In the genomic region with DNA sequence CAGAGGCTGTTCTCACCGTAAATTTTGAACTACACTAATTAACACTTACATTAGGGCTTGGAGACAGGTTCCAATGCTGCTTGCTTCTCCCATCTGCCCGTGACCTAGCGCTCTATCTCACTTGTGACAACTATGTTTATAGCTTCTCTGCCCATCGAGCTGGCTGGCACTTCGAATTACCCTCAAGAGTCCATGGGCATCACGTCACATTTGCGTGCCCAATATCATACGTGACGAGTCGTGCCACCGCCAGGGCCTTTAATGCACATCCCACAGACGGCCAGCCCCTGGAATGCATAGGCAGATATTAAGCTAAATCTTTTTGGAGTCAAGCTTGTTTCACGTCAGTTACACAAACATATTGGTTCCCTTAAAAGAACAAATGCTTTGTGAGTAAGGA, we compare ENCODE assay signal across 35 cellular contexts.
A peak's percentile ranks its signal among the peaks of the same experiment; 100 is the strongest.
DNase-seq lines count a peak whose midpoint lies in the region; ATAC-seq, FAIRE-seq and TF ChIP-seq lines count a peak whose summit lies in the region.
"Had no signal": no experiment of that assay in that cellular context is flagged by ENCODE, and none has a peak within 500 bp of the region (broad histone marks: within the 10 kb centered on the region; RNA-seq: fewer than 3 reads in every experiment).

No MANE protein-coding gene starts in this region.

- no peak overlapping the region for H3K4me3 Mint-ChIP-seq in osteocyte (ENCODE audit: unreplicated experiment)
- H3K4me3 Mint-ChIP-seq: B cell; CD14-positive monocyte; CD4-positive, alpha-beta memory T cell; CD4-positive, alpha-beta T cell; CD4-positive, CD25-positive, alpha-beta regulatory T cell; CD8-positive, alpha-beta memory T cell; CD8-positive, alpha-beta T cell had no signal

- no peaks in the 10 kb centered on the region for H3K27me3 Mint-ChIP-seq in osteocyte (ENCODE audit: unreplicated experiment)
- H3K27me3 Mint-ChIP-seq: B cell; CD4-positive, alpha-beta T cell; CD4-positive, CD25-positive, alpha-beta regulatory T cell had no signal

- TF ChIP-seq EP300 in A549 (IDR thresholded peaks at IDR 0.05) (no peak), esophagus muscularis mucosa (IDR thresholded peaks at IDR 0.05) (no peak)

- no peaks in the 10 kb centered on the region for H3K36me3 Mint-ChIP-seq in osteocyte (ENCODE audit: unreplicated experiment)
- H3K36me3 Mint-ChIP-seq: CD14-positive monocyte; CD4-positive, alpha-beta memory T cell; CD4-positive, CD25-positive, alpha-beta regulatory T cell; CD8-positive, alpha-beta memory T cell; CD8-positive, alpha-beta T cell had no signal

- H3K4me1 ChIP-seq in A549: no peaks in the 10 kb centered on the region
- H3K4me1 ChIP-seq in esophagus muscularis mucosa: no peaks in the 10 kb centered on the region
- H3K4me1 ChIP-seq in BE2C: no peaks in the 10 kb centered on the region
- H3K4me1 ChIP-seq: BLaER1; BLaER1 treated with 17β-estradiol and CSF1 and Interleukin-3, amounts not matched to agents 10 nM and 100 nM; Caco-2 had no signal

- WGBS in A549 (ENCODE audit: missing lambda C conversion rate): 30% methylated on average over 13 of the region's 13 CpGs
- WGBS in esophagus muscularis mucosa: 94% methylated on average over 13 of the region's 13 CpGs

- CTCF ChIA-PET in A549 (lab: Yijun Ruan, JAX): interaction anchor here (1.2 kb wide), 1 partner anchor 14 kb away, joined by 3 read pairs; no protein-coding TSS in a partner anchor

- H3K4me2 ChIP-seq in A549: no peak overlapping the region
- H3K4me2 ChIP-seq: BLaER1; BLaER1 treated with 17β-estradiol and CSF1 and Interleukin-3, amounts not matched to agents 10 nM and 100 nM had no signal

- TF ChIP-seq RAD21 in A549 (conservative IDR thresholded peaks at IDR 0.05 in 1 of 2, IDR thresholded peaks at IDR 0.05 in 1 of 2): no peak

- POLR2A ChIA-PET in A549 (lab: Yijun Ruan, JAX): no interaction called here

- H3K4me3 ChIP-seq in A549 (no peak overlapping the region), esophagus muscularis mucosa (no peak overlapping the region), BE2C (ENCODE audit: low read depth, low read length) (no peak overlapping the region)
- H3K4me3 ChIP-seq: BLaER1; BLaER1 treated with 17β-estradiol and CSF1 and Interleukin-3, amounts not matched to agents 10 nM and 100 nM had no signal

- TF ChIP-seq CTCF in A549 (IDR thresholded peaks at IDR 0.05) (no peak), esophagus muscularis mucosa (IDR thresholded peaks at IDR 0.05) (no peak), osteocyte (IDR thresholded peaks at IDR 0.05) (no peak), BE2C (IDR thresholded peaks at IDR 0.05; ENCODE audit: low read depth, low read length) (no peak)

- intact Hi-C loops in esophagus muscularis mucosa (cut with DNase I): no loop called here

- H3K27ac ChIP-seq in A549: no peak overlapping the region
- H3K27ac ChIP-seq in esophagus muscularis mucosa (replicated peaks in 1 of 4): no peak overlapping the region
- H3K27ac ChIP-seq: 22Rv1; BLaER1; BLaER1 treated with 17β-estradiol and CSF1 and Interleukin-3, amounts not matched to agents 10 nM and 100 nM; C4-2B had no signal

- peaks cover 22% of the 10 kb centered on the region for H3K9me3 Mint-ChIP-seq in osteocyte (ENCODE audit: unreplicated experiment)

- peak; percentile 79 for FAIRE-seq in A549 (lab: Jason Lieb, UNC)
- FAIRE-seq: A204.1, D721Med, G401.6 had no signal

- H3K27me3 ChIP-seq in esophagus muscularis mucosa (no peaks in the 10 kb centered on the region), BE2C (no peaks in the 10 kb centered on the region)
- H3K27me3 ChIP-seq: BLaER1; BLaER1 treated with 17β-estradiol and CSF1 and Interleukin-3, amounts not matched to agents 10 nM and 100 nM had no signal

- no peak for DNase-seq in A549 (ENCODE audit: low read depth in 1 of 2, low spot score in 1 of 2)
- DNase-seq in esophagus muscularis mucosa (ENCODE audit: extremely low spot score): peak; percentile 86
- DNase-seq in osteocyte (ENCODE audit: extremely low spot score, unreplicated experiment): peak; percentile 75
- peak; percentile 39 for DNase-seq in retina
- DNase-seq in AML-193 (lab: John Stamatoyannopoulos, UW): no peak
- no peak for DNase-seq in NCI-H526 (lab: John Stamatoyannopoulos, UW)
- DNase-seq in BE2C: no peak
- DNase-seq: 8988T; ACHN; C1 segment of cervical spinal cord; Caco-2; Calu3; CD4-positive, alpha-beta memory T cell; CD4-positive, alpha-beta T cell; CD4-positive, CD25-positive, alpha-beta regulatory T cell; CD8-positive, alpha-beta memory T cell; CD8-positive, alpha-beta T cell; COR-L47; DMS 273 treated with DMSO at 0.1 percent for 48 hours; DMS153; DMS53; DMS79; DMS79 treated with DMSO at 0.1 percent for 48 hours; DND-41; EL had no signal

- no peaks in the 10 kb centered on the region for H3K36me3 ChIP-seq in esophagus muscularis mucosa
- H3K36me3 ChIP-seq in BE2C: no peaks in the 10 kb centered on the region
- H3K36me3 ChIP-seq: BLaER1; BLaER1 treated with 17β-estradiol and CSF1 and Interleukin-3, amounts not matched to agents 10 nM and 100 nM had no signal

- no peak for ATAC-seq in A549
- ATAC-seq in GM18909 (IDR thresholded peaks at IDR 0.05; ENCODE audit: poor library complexity, unreplicated experiment): no peak
- ATAC-seq: CD8-positive, alpha-beta T cell had no signal

- H3K27ac Mint-ChIP-seq in osteocyte (ENCODE audit: unreplicated experiment): no peak overlapping the region
- H3K27ac Mint-ChIP-seq: B cell; CD14-positive monocyte; CD4-positive, alpha-beta memory T cell; CD4-positive, alpha-beta T cell; CD4-positive, CD25-positive, alpha-beta regulatory T cell; CD8-positive, alpha-beta memory T cell; CD8-positive, alpha-beta T cell had no signal

- no peaks in the 10 kb centered on the region for H3K4me1 Mint-ChIP-seq in osteocyte (ENCODE audit: unreplicated experiment)
- H3K4me1 Mint-ChIP-seq: B cell; CD14-positive monocyte; CD4-positive, alpha-beta memory T cell; CD4-positive, CD25-positive, alpha-beta regulatory T cell; CD8-positive, alpha-beta memory T cell had no signal

- peaks cover 25% of the 10 kb centered on the region; the same call in 2 of the 3 replicates for H3K9me3 ChIP-seq in A549
- peaks cover 0 to 15% (median 9%) of the 10 kb centered on the region in 4 donors for H3K9me3 ChIP-seq in esophagus muscularis mucosa
- H3K9me3 ChIP-seq in BE2C: no peaks in the 10 kb centered on the region
- H3K9me3 ChIP-seq: BLaER1, Caco-2 had no signal

- TF ChIP-seq POLR2A in A549 (IDR thresholded peaks at IDR 0.05; ENCODE audit: low read length) (no peak), esophagus muscularis mucosa (IDR thresholded peaks at IDR 0.05; ENCODE audit: low read depth) (no peak)

TF ChIP-seq in A549, 52 proteins besides CTCF, POLR2A, EP300 and RAD21:
- TF ChIP-seq ZSCAN20 (CRISPR knock-in tag; IDR thresholded peaks at IDR 0.05): no peak
- TF ChIP-seq ZC3H11A (IDR thresholded peaks at IDR 0.05): no peak
- TF ChIP-seq, protein P1, sequence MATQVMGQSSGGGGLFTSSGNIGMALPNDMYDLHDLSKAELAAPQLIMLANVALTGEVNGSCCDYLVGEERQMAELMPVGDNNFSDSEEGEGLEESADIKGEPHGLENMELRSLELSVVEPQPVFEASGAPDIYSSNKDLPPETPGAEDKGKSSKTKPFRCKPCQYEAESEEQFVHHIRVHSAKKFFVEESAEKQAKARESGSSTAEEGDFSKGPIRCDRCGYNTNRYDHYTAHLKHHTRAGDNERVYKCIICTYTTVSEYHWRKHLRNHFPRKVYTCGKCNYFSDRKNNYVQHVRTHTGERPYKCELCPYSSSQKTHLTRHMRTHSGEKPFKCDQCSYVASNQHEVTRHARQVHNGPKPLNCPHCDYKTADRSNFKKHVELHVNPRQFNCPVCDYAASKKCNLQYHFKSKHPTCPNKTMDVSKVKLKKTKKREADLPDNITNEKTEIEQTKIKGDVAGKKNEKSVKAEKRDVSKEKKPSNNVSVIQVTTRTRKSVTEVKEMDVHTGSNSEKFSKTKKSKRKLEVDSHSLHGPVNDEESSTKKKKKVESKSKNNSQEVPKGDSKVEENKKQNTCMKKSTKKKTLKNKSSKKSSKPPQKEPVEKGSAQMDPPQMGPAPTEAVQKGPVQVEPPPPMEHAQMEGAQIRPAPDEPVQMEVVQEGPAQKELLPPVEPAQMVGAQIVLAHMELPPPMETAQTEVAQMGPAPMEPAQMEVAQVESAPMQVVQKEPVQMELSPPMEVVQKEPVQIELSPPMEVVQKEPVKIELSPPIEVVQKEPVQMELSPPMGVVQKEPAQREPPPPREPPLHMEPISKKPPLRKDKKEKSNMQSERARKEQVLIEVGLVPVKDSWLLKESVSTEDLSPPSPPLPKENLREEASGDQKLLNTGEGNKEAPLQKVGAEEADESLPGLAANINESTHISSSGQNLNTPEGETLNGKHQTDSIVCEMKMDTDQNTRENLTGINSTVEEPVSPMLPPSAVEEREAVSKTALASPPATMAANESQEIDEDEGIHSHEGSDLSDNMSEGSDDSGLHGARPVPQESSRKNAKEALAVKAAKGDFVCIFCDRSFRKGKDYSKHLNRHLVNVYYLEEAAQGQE (IDR thresholded peaks at IDR 0.05): no peak
- no peak for TF ChIP-seq PHF8 (IDR thresholded peaks at IDR 0.05; ENCODE audit: borderline replicate concordance, low read depth)
- TF ChIP-seq BHLHE40 (IDR thresholded peaks at IDR 0.05; ENCODE audit: low read depth, low read length): no peak

Comparison
In these comparisons a context has a peak if more than half of its experiments do, and no peak if none do; other contexts are left out.
1. DNase-seq: peak in esophagus muscularis mucosa (single experiment), osteocyte (single experiment) and retina (single experiment); none in A549 (0 of 2), AML-193 (0 of 2), NCI-H526 (0 of 2) and BE2C (single experiment).